ENCODE assay signal across 1 cellular context in the genomic region with DNA sequence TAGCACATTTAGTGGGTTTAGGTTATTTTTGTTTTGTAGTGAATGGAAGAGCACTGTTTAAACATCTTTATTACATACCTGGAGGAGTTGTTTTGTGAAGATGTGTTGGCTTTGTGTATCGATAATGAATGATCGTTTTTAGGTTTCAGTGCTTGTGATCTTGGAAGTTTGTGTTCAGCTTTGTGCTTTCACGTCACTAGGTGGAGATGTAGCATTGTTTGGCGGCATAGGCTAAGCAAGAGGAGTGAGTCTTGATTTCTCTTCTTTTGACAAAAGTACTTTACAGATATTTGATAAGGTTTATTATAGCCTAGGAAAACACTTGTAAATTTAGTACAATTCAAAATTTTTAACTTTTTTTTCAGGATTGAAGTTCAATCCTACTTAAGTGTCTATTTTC.
TF ChIP-seq lines count a peak whose summit lies in the region.

No MANE protein-coding gene starts in this region.

TF ChIP-seq in IMR-90, 13 proteins besides CTCF, POLR2A, EP300 and RAD21:
- TF ChIP-seq, protein P1, sequence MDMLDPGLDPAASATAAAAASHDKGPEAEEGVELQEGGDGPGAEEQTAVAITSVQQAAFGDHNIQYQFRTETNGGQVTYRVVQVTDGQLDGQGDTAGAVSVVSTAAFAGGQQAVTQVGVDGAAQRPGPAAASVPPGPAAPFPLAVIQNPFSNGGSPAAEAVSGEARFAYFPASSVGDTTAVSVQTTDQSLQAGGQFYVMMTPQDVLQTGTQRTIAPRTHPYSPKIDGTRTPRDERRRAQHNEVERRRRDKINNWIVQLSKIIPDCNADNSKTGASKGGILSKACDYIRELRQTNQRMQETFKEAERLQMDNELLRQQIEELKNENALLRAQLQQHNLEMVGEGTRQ (IDR thresholded peaks at IDR 0.05; ENCODE audit: low read depth, low read length): no peak
- TF ChIP-seq MXI1 (IDR thresholded peaks at IDR 0.05; ENCODE audit: borderline replicate concordance, low read depth, low read length) (no peak), FOS (IDR thresholded peaks at IDR 0.05; ENCODE audit: low read depth, low read length) (no peak), NFE2L2 (IDR thresholded peaks at IDR 0.05; ENCODE audit: low read depth, low read length) (no peak), CHD1 (IDR thresholded peaks at IDR 0.05; ENCODE audit: low read depth, low read length) (no peak), RCOR1 (IDR thresholded peaks at IDR 0.05; ENCODE audit: insufficient replicate concordance, low read length) (no peak), BHLHE40 (IDR thresholded peaks at IDR 0.05; ENCODE audit: low read depth, low read length) (no peak), CEBPB (IDR thresholded peaks at IDR 0.05; ENCODE audit: low read depth, low read length) (no peak), RFX5 (IDR thresholded peaks at IDR 0.05; ENCODE audit: low read depth, low read length) (no peak), MAFK (IDR thresholded peaks at IDR 0.05; ENCODE audit: low read depth, low read length) (no peak), SMC3 (IDR thresholded peaks at IDR 0.05; ENCODE audit: low read depth, low read length) (no peak), MAZ (IDR thresholded peaks at IDR 0.05; ENCODE audit: borderline replicate concordance, low read depth, low read length) (no peak)
- TF ChIP-seq, protein P2, sequence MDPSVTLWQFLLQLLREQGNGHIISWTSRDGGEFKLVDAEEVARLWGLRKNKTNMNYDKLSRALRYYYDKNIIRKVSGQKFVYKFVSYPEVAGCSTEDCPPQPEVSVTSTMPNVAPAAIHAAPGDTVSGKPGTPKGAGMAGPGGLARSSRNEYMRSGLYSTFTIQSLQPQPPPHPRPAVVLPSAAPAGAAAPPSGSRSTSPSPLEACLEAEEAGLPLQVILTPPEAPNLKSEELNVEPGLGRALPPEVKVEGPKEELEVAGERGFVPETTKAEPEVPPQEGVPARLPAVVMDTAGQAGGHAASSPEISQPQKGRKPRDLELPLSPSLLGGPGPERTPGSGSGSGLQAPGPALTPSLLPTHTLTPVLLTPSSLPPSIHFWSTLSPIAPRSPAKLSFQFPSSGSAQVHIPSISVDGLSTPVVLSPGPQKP (IDR thresholded peaks at IDR 0.05; ENCODE audit: borderline replicate concordance, low read depth, low read length): no peak
